ENCODE assay signal across 7 cellular contexts in genomic region chr3:196511108-196511507, GRCh38. TPM values are rescaled to one million over a fixed set of nuclear protein-coding genes. Genes with fewer than 3 reads are reported as not detected.
"Had no signal": no experiment of that assay in that cellular context is flagged by ENCODE, and none has a peak within 500 bp of the region (broad histone marks: within the 10 kb centered on the region; RNA-seq: fewer than 3 reads in every experiment).

No MANE protein-coding gene starts in this region.

RNA-seq across cellular contexts. Expression of gene SMCO1, which starts 4.0 kb away (rescaled TPM):
- total RNA-seq: GM23248, GM23338, H1, H4, H7, H9, HFFc6 had no signal
- polyA plus RNA-seq: GM23248, GM23338 had no signal
